In the genomic region with DNA sequence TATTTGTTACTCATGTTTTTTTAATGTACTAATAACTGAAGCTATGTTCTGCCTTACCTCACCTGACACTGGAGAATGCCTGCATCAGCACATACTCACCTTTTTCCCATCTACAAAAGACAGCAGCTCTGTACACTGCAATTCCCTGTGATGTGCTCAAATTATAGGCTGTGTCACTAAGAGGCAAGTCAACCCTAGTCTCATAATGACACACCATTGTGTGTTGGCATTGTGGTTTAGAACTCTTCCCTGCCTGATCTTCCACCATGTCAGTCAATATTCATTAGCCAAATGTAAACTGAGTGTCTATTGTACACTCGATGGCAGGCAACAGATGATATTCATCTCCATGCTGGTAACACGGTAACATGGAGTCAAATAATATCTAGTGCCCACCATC, we compare ENCODE assay signal across 24 cellular contexts.
"Had no signal": no experiment of that assay in that cellular context is flagged by ENCODE, and none has a peak within 500 bp of the region (broad histone marks: within the 10 kb centered on the region; RNA-seq: fewer than 3 reads in every experiment).

No MANE protein-coding gene starts in this region.

- H3K4me1 ChIP-seq: gastroesophageal sphincter, parathyroid adenoma, prostate gland, right lobe of liver, suprapubic skin, thyroid gland, upper lobe of right lung, vagina had no signal

- H3K27ac ChIP-seq: dorsolateral prefrontal cortex, gastroesophageal sphincter, parathyroid adenoma, prostate gland, right lobe of liver, suprapubic skin, thyroid gland, upper lobe of right lung, vagina had no signal

- ATAC-seq: esophagus mucosa; left cardiac atrium; right lobe of liver; stimulated activated effector memory CD8-positive, alpha-beta T cell treated with anti-CD3 and anti-CD28 coated beads, Interleukin-12 subunit alpha, Interleukin-12 subunit beta, amount 100 ng/mL, for 72 hours; stimulated activated naive CD8-positive, alpha-beta T cell treated with anti-CD3 and anti-CD28 coated beads, Interleukin-15, Interleukin-2, amounts not matched to agents 100 U/mL and 50 U/mL, for 24 hours; upper lobe of right lung had no signal

- H3K27me3 ChIP-seq: dorsolateral prefrontal cortex, gastroesophageal sphincter, right lobe of liver, suprapubic skin, thyroid gland, upper lobe of right lung, vagina had no signal

- H3K9ac ChIP-seq: parathyroid adenoma had no signal

- H3K4me3 ChIP-seq: dorsolateral prefrontal cortex, gastroesophageal sphincter, lung, prostate gland, right lobe of liver, suprapubic skin, thyroid gland, upper lobe of right lung, vagina had no signal

- FAIRE-seq: keratinocyte had no signal

- H3K9me3 ChIP-seq: gastroesophageal sphincter, prostate gland, right lobe of liver, suprapubic skin, thyroid gland, upper lobe of right lung, vagina had no signal

- H2AFZ ChIP-seq: parathyroid adenoma had no signal

- H3K36me3 ChIP-seq: gastroesophageal sphincter, prostate gland, right lobe of liver, suprapubic skin, thyroid gland, upper lobe of right lung, vagina had no signal

- DNase-seq: cortex of kidney; dorsolateral prefrontal cortex; effector CD8-positive, alpha-beta T cell; glutamatergic neuron; immature natural killer cell; left cardiac atrium; left ventricle myocardium superior; mesenchymal stem cell; naive B cell; right lobe of liver; stimulated activated CD4-positive, alpha-beta T cell treated with anti-CD3 and anti-CD28 coated beads, Interleukin-4, amount 100 ng/mL, for 1 hour; stimulated activated CD8-positive, alpha-beta memory T cell treated with anti-CD3 and anti-CD28 coated beads, Interleukin-4, amount 100 ng/mL, for 48 hours; stimulated activated naive CD8-positive, alpha-beta T cell treated with anti-CD3 and anti-CD28 coated beads, Interleukin-15, Interleukin-2, amounts not matched to agents 100 U/mL and 50 U/mL, for 24 hours; thyroid gland; upper lobe of right lung had no signal
